Comparison of ENCODE assay signal across 8 cellular contexts in the genomic region with DNA sequence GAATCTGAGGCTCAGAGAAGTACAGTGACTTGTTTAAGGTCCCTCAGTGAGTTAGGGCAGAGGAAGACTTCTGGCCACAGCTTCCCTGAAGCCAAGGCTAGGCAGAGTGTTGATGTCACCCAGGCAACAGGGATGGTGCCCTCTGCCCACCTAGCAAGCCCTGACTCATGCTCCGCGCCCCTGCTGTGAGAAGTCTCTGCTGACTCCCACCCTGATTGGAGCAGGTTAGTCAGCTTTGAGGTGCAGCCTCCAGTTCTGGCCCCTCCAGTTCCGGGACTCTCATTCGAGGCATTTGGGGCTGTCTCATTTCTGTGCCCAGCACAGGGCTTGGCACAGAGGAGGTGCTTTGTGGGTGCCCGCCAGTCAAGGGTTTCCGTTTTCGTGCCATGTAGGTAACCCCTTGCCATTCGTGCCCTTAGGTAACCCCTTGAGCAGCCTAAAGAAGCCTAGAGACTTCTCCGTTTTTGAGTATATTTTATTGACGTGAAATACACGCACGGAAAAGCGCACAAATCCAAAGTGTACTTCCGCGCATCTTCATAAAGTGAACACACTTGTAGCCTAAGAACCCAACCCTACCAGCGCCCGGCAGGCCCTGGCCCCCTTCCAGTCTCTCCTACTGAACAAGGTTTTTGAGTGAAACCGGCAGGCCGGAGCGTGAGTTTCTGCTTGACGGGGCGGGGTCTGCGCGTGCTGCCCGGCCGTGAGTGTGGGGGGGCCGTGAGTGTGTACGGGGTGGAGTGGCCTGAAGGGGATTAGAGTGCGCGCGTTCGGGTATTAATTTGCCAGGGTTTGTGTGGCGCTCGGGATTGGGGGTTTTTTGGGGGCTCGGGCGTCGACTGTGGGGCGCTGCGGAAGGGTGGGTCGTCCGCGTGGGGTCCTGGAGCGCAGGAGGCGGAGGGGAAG. TPM values are rescaled to one million over a fixed set of nuclear protein-coding genes. Genes with fewer than 3 reads are reported as not detected.
DNase-seq lines count a peak whose midpoint lies in the region; ATAC-seq, FAIRE-seq and TF ChIP-seq lines count a peak whose summit lies in the region.
"Not testable (repeated sequence)": the region's sequence is repeated elsewhere in the genome, so short reads cannot be mapped to it uniquely, and the experiment has no call there.

No MANE protein-coding gene starts in this region.

- H3K9me3 ChIP-seq in tibial nerve = not testable (repeated sequence)

- H3K27ac ChIP-seq in tibial nerve = peak overlapping the region in 3 of 4 donors; percentile 78 to 90 (median 83)

- not testable (repeated sequence) for TF ChIP-seq CTCF in fibroblast of the aortic adventitia (IDR thresholded peaks at IDR 0.05; ENCODE audit: insufficient read depth, low read length); natural killer cell (IDR thresholded peaks at IDR 0.05); tibial nerve (IDR thresholded peaks at IDR 0.05)

- H3K27ac Mint-ChIP-seq in activated CD4-positive, alpha-beta T cell treated with anti-CD3 and anti-CD28 coated beads for 36 hours; natural killer cell: not testable (repeated sequence)

- H3K36me3 Mint-ChIP-seq in activated CD4-positive, alpha-beta T cell treated with anti-CD3 and anti-CD28 coated beads for 36 hours (ENCODE audit: low read depth); natural killer cell: not testable (repeated sequence)

- FAIRE-seq in GM12891 (lab: Jason Lieb, UNC) = peak; percentile 57

- not testable (repeated sequence) for H3K27me3 ChIP-seq in tibial nerve

- CTCF ChIA-PET in activated CD4-positive, alpha-beta T cell treated with anti-CD3 and anti-CD28 coated beads for 36 hours (lab: Charles Lee) = not testable (repeated sequence)

- TF ChIP-seq POLR2A in GM12891 (IDR thresholded peaks at IDR 0.05; ENCODE audit: low read depth, low read length); tibial nerve (IDR thresholded peaks at IDR 0.05): not testable (repeated sequence)

- intact Hi-C loops in activated CD4-positive, alpha-beta T cell treated with anti-CD3 and anti-CD28 coated beads for 36 hours (cut with DNase I, micrococcal nuclease); natural killer cell (cut with micrococcal nuclease): not testable (repeated sequence)

- POLR2A ChIA-PET in activated CD4-positive, alpha-beta T cell treated with anti-CD3 and anti-CD28 coated beads for 36 hours (lab: Charles Lee) = not testable (repeated sequence)

- not testable (repeated sequence) for H3K27me3 Mint-ChIP-seq in activated CD4-positive, alpha-beta T cell treated with anti-CD3 and anti-CD28 coated beads for 36 hours; natural killer cell (ENCODE audit: low read depth in 2 of 2)

- WGBS in tibial nerve, 2 donors = no CpG with 5 or more reads among the region's 44 CpGs

- not testable (repeated sequence) for H3K4me3 Mint-ChIP-seq in activated CD4-positive, alpha-beta T cell treated with anti-CD3 and anti-CD28 coated beads for 36 hours; natural killer cell

- not testable (repeated sequence) for DNase-seq in GM12891 (ENCODE audit: insufficient read length, low spot score); activated CD4-positive, alpha-beta T cell treated with anti-CD3 and anti-CD28 coated beads for 36 hours; fibroblast of the aortic adventitia (ENCODE audit: low read depth); natural killer cell; tibial nerve (ENCODE audit: low spot score in 2 of 2)

- H3K9me3 Mint-ChIP-seq in activated CD4-positive, alpha-beta T cell treated with anti-CD3 and anti-CD28 coated beads for 36 hours (ENCODE audit: low read depth); natural killer cell: not testable (repeated sequence)

- peak; percentile 26 for ATAC-seq in GM19463 (IDR thresholded peaks at IDR 0.05; ENCODE audit: unreplicated experiment)
- peak; percentile 9 for ATAC-seq in HG02759 (IDR thresholded peaks at IDR 0.05; ENCODE audit: unreplicated experiment)
- peak; percentile 32 for ATAC-seq in HG03520 (IDR thresholded peaks at IDR 0.05; ENCODE audit: unreplicated experiment)
- ATAC-seq in activated CD4-positive, alpha-beta T cell treated with anti-CD3 and anti-CD28 coated beads for 36 hours = peak; percentile 59
- peak; percentile 48 to 72 (median 58) for ATAC-seq in natural killer cell

- TF ChIP-seq EP300 in tibial nerve (IDR thresholded peaks at IDR 0.05) = not testable (repeated sequence)

- not testable (repeated sequence) for H3K4me1 Mint-ChIP-seq in activated CD4-positive, alpha-beta T cell treated with anti-CD3 and anti-CD28 coated beads for 36 hours; natural killer cell

- not testable (repeated sequence) for H3K36me3 ChIP-seq in tibial nerve

- H3K4me1 ChIP-seq in tibial nerve = not testable (repeated sequence)

- H3K4me3 ChIP-seq in fibroblast of the aortic adventitia (ENCODE audit: low read depth, low read length) (peak overlapping the region; percentile 37), tibial nerve (peak overlapping the region in 2 of 4 donors; percentile 39 to 60)

RNA-seq across cellular contexts. Expression of gene GRAPL, which starts 16.9 kb away (rescaled TPM):
- polyA plus RNA-seq in GM12891 (2012; ENCODE audit: low read depth, missing spikeins) = 13.3 TPM
- 1 to 10 TPM; 2.9 to 4.0 TPM for total RNA-seq in activated CD4-positive, alpha-beta T cell treated with anti-CD3 and anti-CD28 coated beads for 36 hours
- total RNA-seq in fibroblast of the aortic adventitia (ENCODE audit: low replicate concordance) = not detected in 2 replicates
- total RNA-seq in natural killer cell = 1 to 10 TPM; 2.4 to 6.5 (median 4.3) TPM
- total RNA-seq in tibial nerve = 1 to 10 TPM in 3 of 4 donors, not detected in 1; 1.3 to 3.6 (median 2.1) TPM

Comparison
In these comparisons a context has a peak if more than half of its experiments do, and no peak if none do; other contexts are left out.
1. ATAC-seq: peak in every context shown above with its lines; median percentile 59 in activated CD4-positive, alpha-beta T cell treated with anti-CD3 and anti-CD28 coated beads for 36 hours; 58 in natural killer cell; 32 in HG03520; 26 in GM19463; 9 in HG02759.